Comparison of ENCODE assay signal across 16 cellular contexts in genomic region chr2:234823196-234823876, GRCh38.
DNase-seq lines count a peak whose midpoint lies in the region; ATAC-seq, FAIRE-seq and TF ChIP-seq lines count a peak whose summit lies in the region.
"Had no signal": no experiment of that assay in that cellular context is flagged by ENCODE, and none has a peak within 500 bp of the region (broad histone marks: within the 10 kb centered on the region; RNA-seq: fewer than 3 reads in every experiment).

No MANE protein-coding gene starts in this region.

- DNase-seq in endothelial cell of umbilical vein (ENCODE audit: low read depth, low spot score) (no peak), lower lobe of right lung (no peak), smooth muscle cell of the brain vasculature (ENCODE audit: low read depth, low spot score) (peak; percentile 52), NCI-H524 (lab: John Stamatoyannopoulos, UW) (no peak), superior temporal gyrus (ENCODE audit: extremely low spot score) (no peak), dorsolateral prefrontal cortex (no peak)
- DNase-seq: activated CD4-positive, alpha-beta T cell treated with anti-CD3 and anti-CD28 coated beads, Interleukin-2, amount 50 U/mL, for 48 hours; activated T-cell treated with anti-CD3 and anti-CD28 coated beads, Interleukin-2, amount 50 U/mL, for 72 hours; cortex of kidney; hippocampal formation; NCI-H2029; SJCRH30 had no signal

- intact Hi-C loops in endothelial cell of umbilical vein (cut with micrococcal nuclease) (loop anchor here (1.0 to 10.0 kb wide), 5 partner anchors 127 to 569 kb away; no protein-coding TSS in a partner anchor), lower lobe of right lung (cut with DNase I) (no loop called here), dorsolateral prefrontal cortex (cut with DNase I) (no loop called here)

- no peak overlapping the region for H3K4me3 ChIP-seq in endothelial cell of umbilical vein (replicated peaks in 1 of 3; ENCODE audit: insufficient read depth in 1 of 3, low read depth in 1 of 3, low read length in 3 of 3)
- no peak overlapping the region for H3K4me3 ChIP-seq in lower lobe of right lung
- H3K4me3 ChIP-seq in dorsolateral prefrontal cortex, result no peak overlapping the region
- H3K4me3 ChIP-seq: SJCRH30 had no signal

- H3K27me3 ChIP-seq in endothelial cell of umbilical vein (ENCODE audit: control insufficient read depth in 2 of 2, insufficient read depth in 2 of 2, low read length in 2 of 2) (no peaks in the 10 kb centered on the region), lower lobe of right lung (ENCODE audit: low read depth) (no peaks in the 10 kb centered on the region), dorsolateral prefrontal cortex (peaks cover 0 to 5% (median 0%) of the 10 kb centered on the region in 45 donors)
- H3K27me3 ChIP-seq: neutrophil, SJCRH30 had no signal

- peaks cover 24% of the 10 kb centered on the region for H3K4me1 ChIP-seq in endothelial cell of umbilical vein (ENCODE audit: control insufficient read depth, extremely low read depth, insufficient read depth, low read length)
- no peaks in the 10 kb centered on the region for H3K4me1 ChIP-seq in lower lobe of right lung

- H3K27ac ChIP-seq in endothelial cell of umbilical vein (ENCODE audit: insufficient read depth, low read depth, low read length), result peak overlapping the region; percentile 90
- no peak overlapping the region for H3K27ac ChIP-seq in lower lobe of right lung
- H3K27ac ChIP-seq in dorsolateral prefrontal cortex, result peak overlapping the region in 1 of 59 donors; percentile 29
- H3K27ac ChIP-seq: neutrophil, SJCRH30 had no signal

- CTCF ChIA-PET in endothelial cell of umbilical vein (lab: Charles Lee), result interaction anchor here (0.8 to 2.4 kb wide), 8 partner anchors 11 to 284 kb away, joined by 3 to 20 read pairs (median 3); no protein-coding TSS in a partner anchor

- no peaks in the 10 kb centered on the region for H3K9me1 ChIP-seq in endothelial cell of umbilical vein (replicated peaks; ENCODE audit: control insufficient read depth, extremely low read depth, insufficient read depth, low read length)

- TF ChIP-seq CTCF in endothelial cell of umbilical vein (IDR thresholded peaks at IDR 0.05; ENCODE audit: extremely low read depth in 1 of 2, insufficient read depth in 1 of 2, low read depth in 1 of 2, low read length in 2 of 2), result no peak
- TF ChIP-seq CTCF in lower lobe of right lung (IDR thresholded peaks at IDR 0.05), result no peak
- TF ChIP-seq CTCF in dorsolateral prefrontal cortex (IDR thresholded peaks at IDR 0.05 in 54 of 56, conservative IDR thresholded peaks at IDR 0.05 in 2 of 56; ENCODE audit: low read depth in 1 of 56, partially characterized antibody in 56 of 56), result no peak

- POLR2A ChIA-PET in endothelial cell of umbilical vein (lab: Charles Lee), result interaction anchor here (0.5 to 1.1 kb wide), 5 partner anchors 57 to 565 kb away, joined by 3 to 6 read pairs (median 3); no protein-coding TSS in a partner anchor

- FAIRE-seq in endothelial cell of umbilical vein (lab: Jason Lieb, UNC), result peak; percentile 15
- FAIRE-seq: TTC549 had no signal

- no peaks in the 10 kb centered on the region for H3K36me3 ChIP-seq in endothelial cell of umbilical vein (ENCODE audit: control insufficient read depth in 2 of 2, extremely low read depth in 1 of 2, insufficient read depth in 2 of 2, low read length in 2 of 2)
- no peaks in the 10 kb centered on the region for H3K36me3 ChIP-seq in lower lobe of right lung
- H3K36me3 ChIP-seq: neutrophil, SJCRH30 had no signal

- H4K20me1 ChIP-seq in endothelial cell of umbilical vein (replicated peaks; ENCODE audit: control insufficient read depth, extremely low read depth, insufficient read depth, low read length), result no peaks in the 10 kb centered on the region

- H3K79me2 ChIP-seq in endothelial cell of umbilical vein (ENCODE audit: control insufficient read depth, insufficient read depth, low read length), result no peaks in the 10 kb centered on the region

- peak overlapping the region; percentile 55 for H3K9ac ChIP-seq in endothelial cell of umbilical vein (replicated peaks; ENCODE audit: extremely low read depth, insufficient read depth, low read length)

- no peak for TF ChIP-seq EP300 in Ishikawa (IDR thresholded peaks at IDR 0.05; ENCODE audit: borderline replicate concordance)

- H3K9me3 ChIP-seq in endothelial cell of umbilical vein (replicated peaks; ENCODE audit: control insufficient read depth, insufficient read depth, low read length) (no peaks in the 10 kb centered on the region), lower lobe of right lung (no peaks in the 10 kb centered on the region)
- H3K9me3 ChIP-seq: neutrophil had no signal

- TF ChIP-seq RAD21 in Ishikawa (IDR thresholded peaks at IDR 0.05; ENCODE audit: low read depth), result no peak

- H3K4me2 ChIP-seq in endothelial cell of umbilical vein (ENCODE audit: insufficient read depth, low read length), result peak overlapping the region; percentile 13

- ATAC-seq in lower lobe of right lung (peak; percentile 44 to 59), HG03460 (IDR thresholded peaks at IDR 0.05; ENCODE audit: unreplicated experiment) (no peak)
- ATAC-seq: activated T-cell treated with anti-CD3 and anti-CD28 coated beads, Interleukin-2, amount 50 U/mL, for 72 hours had no signal

- H2AFZ ChIP-seq in endothelial cell of umbilical vein (ENCODE audit: low read depth, low read length), result peak overlapping the region; percentile 5

- no peak for TF ChIP-seq POLR2A in endothelial cell of umbilical vein (IDR thresholded peaks at IDR 0.05; ENCODE audit: low read depth, low read length)

- TSS peak; percentile 22 for BruUV-seq in endothelial cell of umbilical vein (replicated peaks; lab: Mats Ljungman, UMichigan)

- dilution Hi-C loops in endothelial cell of umbilical vein (cut with MboI; ENCODE audit: extremely low pct_ligation_motif_present, low sequenced_read_pairs), result no loop called here

TF ChIP-seq in Ishikawa, 13 proteins besides CTCF, POLR2A, EP300 and RAD21:
- TF ChIP-seq FOXM1 (IDR thresholded peaks at IDR 0.05; ENCODE audit: borderline replicate concordance, low read depth), result no peak
- 0 out of 2 replicates have a peak, but pooled peaks have one; percentile 38 for TF ChIP-seq CEBPB (IDR thresholded peaks at IDR 0.05)

TF ChIP-seq in endothelial cell of umbilical vein, 7 proteins besides CTCF, POLR2A, EP300 and RAD21:
- no peak for TF ChIP-seq JUN (IDR thresholded peaks at IDR 0.05; ENCODE audit: borderline replicate concordance, insufficient read depth, insufficient read length, low read depth)
